In the genomic region with DNA sequence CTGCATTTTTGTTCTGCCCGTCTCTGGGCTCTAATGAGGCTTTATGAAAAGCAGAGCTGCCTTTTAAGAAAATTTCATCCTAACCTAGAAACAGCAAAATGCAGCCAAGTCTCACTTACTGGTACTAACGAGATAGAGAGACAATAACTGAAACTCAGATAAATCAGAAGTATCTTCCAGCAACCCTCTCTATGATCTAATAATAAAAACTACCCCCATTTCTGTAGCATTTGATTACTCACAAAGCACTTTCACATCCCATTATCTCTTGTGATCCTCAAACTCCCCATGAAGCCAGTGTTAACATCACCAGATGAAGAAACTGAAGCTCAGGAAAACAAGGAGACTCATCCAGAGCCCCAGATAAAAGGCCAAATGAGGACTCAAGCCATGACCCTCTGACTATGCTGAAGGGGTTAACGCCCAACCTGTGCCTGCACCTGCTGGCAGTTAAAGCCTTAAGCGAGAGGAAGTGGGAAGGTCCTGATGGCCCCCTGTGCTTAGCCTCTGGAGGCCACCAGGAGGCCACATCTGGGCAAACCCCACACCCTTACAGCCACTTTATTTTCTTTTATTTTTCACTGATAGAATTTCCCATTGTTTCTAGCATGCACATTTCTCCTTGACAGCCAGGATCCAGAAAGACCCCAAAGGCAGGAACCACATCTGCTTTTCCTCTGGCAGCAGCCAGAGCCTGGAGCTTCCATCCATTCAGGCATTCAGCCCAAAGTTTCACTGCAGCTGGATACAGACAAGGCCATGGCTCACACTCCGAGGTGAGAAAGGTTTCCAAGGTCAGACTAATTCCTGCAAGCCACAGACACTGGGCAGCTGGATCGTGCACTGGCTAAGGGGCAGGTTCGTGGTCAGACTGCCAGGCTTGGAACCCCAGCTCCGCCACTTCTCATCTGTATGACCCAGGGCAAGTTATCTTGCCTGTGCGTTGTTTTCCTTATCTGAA, we compare ENCODE assay signal across 18 cellular contexts. TPM values are rescaled to one million over a fixed set of nuclear protein-coding genes. Genes with fewer than 3 reads are reported as not detected.
DNase-seq lines count a peak whose midpoint lies in the region; ATAC-seq, FAIRE-seq and TF ChIP-seq lines count a peak whose summit lies in the region.
"Had no signal": no experiment of that assay in that cellular context is flagged by ENCODE, and none has a peak within 500 bp of the region (broad histone marks: within the 10 kb centered on the region; RNA-seq: fewer than 3 reads in every experiment).

No MANE protein-coding gene starts in this region.

- no peak overlapping the region for H2BK120ac ChIP-seq in H9 (ENCODE audit: low read depth, low read length, poor library complexity, severe bottlenecking)

- no peak overlapping the region for H2AK5ac ChIP-seq in H9 (ENCODE audit: insufficient read length, low read length)

- FAIRE-seq in small intestine (lab: Jason Lieb, UNC): no peak
- FAIRE-seq: GM19239 had no signal

- no peak overlapping the region for H4K8ac ChIP-seq in H9 (replicated peaks; ENCODE audit: insufficient read length, low read depth, low read length)

- H3K4me1 ChIP-seq in BE2C (no peaks in the 10 kb centered on the region), H9 (ENCODE audit: insufficient read depth, low read length) (no peaks in the 10 kb centered on the region), heart left ventricle (peaks cover 0 to 8% (median 0%) of the 10 kb centered on the region in 12 donors), small intestine (ENCODE audit: control insufficient read depth in 2 of 2, insufficient read depth in 1 of 2, low read depth in 1 of 2, low read length in 1 of 2) (no peaks in the 10 kb centered on the region)

- no peak overlapping the region for H3K4ac ChIP-seq in H9 (ENCODE audit: low read depth, low read length)

- H3K23ac ChIP-seq in H9 (ENCODE audit: insufficient read length, low read depth, low read length): no peak overlapping the region

- no peak overlapping the region for H3K4me3 Mint-ChIP-seq in H9
- no peak overlapping the region for H3K4me3 Mint-ChIP-seq in WTC11
- H3K4me3 Mint-ChIP-seq: activated naive CD8-positive, alpha-beta T cell treated with anti-CD3 and anti-CD28 coated beads, Interleukin-2, amount 50 U/mL, for 24 hours; stimulated activated memory B cell treated with anti-CD40 and anti-IgM and Interleukin-4, amounts not matched to agents 10 μg/mL and 1 μg/mL and 100 μg/mL, for 72 hours had no signal

- H3K56ac ChIP-seq in H9 (ENCODE audit: insufficient read length, low read depth, low read length): no peak overlapping the region

- H3K23me2 ChIP-seq in H9 (ENCODE audit: insufficient read length, low read depth, low read length, poor library complexity, severe bottlenecking): no peaks in the 10 kb centered on the region

- no peak overlapping the region for H2AFZ ChIP-seq in H9 (ENCODE audit: low read length)

- no peak overlapping the region for H4K5ac ChIP-seq in H9 (ENCODE audit: insufficient read length, low read depth, low read length)

- H3K4me3 ChIP-seq in BE2C (ENCODE audit: low read depth, low read length): no peak overlapping the region
- H3K4me3 ChIP-seq in heart left ventricle: no peak overlapping the region
- H3K4me3 ChIP-seq in small intestine (ENCODE audit: low read depth in 1 of 2, low read length in 2 of 2): no peak overlapping the region

- POLR2A ChIA-PET in WTC11 (lab: Charles Lee): no interaction called here

- intact Hi-C loops in heart left ventricle (cut with DNase I): no loop called here

- H3K27ac Mint-ChIP-seq in H9: no peak overlapping the region
- H3K27ac Mint-ChIP-seq in WTC11: no peak overlapping the region
- H3K27ac Mint-ChIP-seq: activated naive CD8-positive, alpha-beta T cell treated with anti-CD3 and anti-CD28 coated beads, Interleukin-2, amount 50 U/mL, for 24 hours; stimulated activated memory B cell treated with anti-CD40 and anti-IgM and Interleukin-4, amounts not matched to agents 10 μg/mL and 1 μg/mL and 100 μg/mL, for 72 hours had no signal

- H3K36me3 Mint-ChIP-seq in H9 (ENCODE audit: insufficient read depth in 1 of 3, low read depth in 3 of 3) (no peaks in the 10 kb centered on the region), WTC11 (no peaks in the 10 kb centered on the region)
- H3K36me3 Mint-ChIP-seq: stimulated activated memory B cell treated with anti-CD40 and anti-IgM and Interleukin-4, amounts not matched to agents 10 μg/mL and 1 μg/mL and 100 μg/mL, for 72 hours had no signal

- peak; percentile 20 for DNase-seq in BE2C
- peak; percentile 61 for DNase-seq in H9
- peak; percentile 31 for DNase-seq in WTC11 (ENCODE audit: low spot score)
- DNase-seq in middle frontal gyrus (ENCODE audit: extremely low spot score, low spot score): no peak
- DNase-seq in heart left ventricle: no peak
- no peak for DNase-seq in small intestine
- no peak for DNase-seq in occipital lobe (lab: John Stamatoyannopoulos, UW)
- DNase-seq: activated CD4-positive, CD25-positive, alpha-beta regulatory T cell treated with anti-CD3 and anti-CD28 coated beads, Interleukin-2, amount 50 U/mL, for 72 hours; activated naive CD8-positive, alpha-beta T cell treated with anti-CD3 and anti-CD28 coated beads, Interleukin-2, amount 50 U/mL, for 24 hours; cortex of kidney; DMS79 treated with DMSO at 0.1 percent for 48 hours; NCI-H2029; stimulated activated CD4-positive, alpha-beta T cell treated with anti-CD3 and anti-CD28 coated beads, Interleukin-4, amount 100 ng/mL, for 1 hour; SW 1271 had no signal

- no peak overlapping the region for H3K18ac ChIP-seq in H9 (ENCODE audit: insufficient read length, low read depth, low read length)

- no peaks in the 10 kb centered on the region for H4K20me1 ChIP-seq in H9 (ENCODE audit: control insufficient read depth, insufficient read depth, insufficient read length)

- H3K79me1 ChIP-seq in H9 (ENCODE audit: insufficient read depth, low read depth, low read length, poor library complexity, severe bottlenecking): no peaks in the 10 kb centered on the region

- no peak overlapping the region for H3K4me2 ChIP-seq in H9 (ENCODE audit: insufficient read depth, insufficient read length, low read length)

- ATAC-seq in WTC11 (peak; percentile 99), heart left ventricle (no peak)
- ATAC-seq: activated naive CD8-positive, alpha-beta T cell treated with anti-CD3 and anti-CD28 coated beads, Interleukin-2, amount 50 U/mL, for 24 hours; stimulated activated memory B cell treated with anti-CD40 and anti-IgM and Interleukin-4, amounts not matched to agents 10 μg/mL and 1 μg/mL and 100 μg/mL, for 72 hours had no signal

- H2BK20ac ChIP-seq in H9 (ENCODE audit: low read depth, low read length, poor library complexity, severe bottlenecking): no peak overlapping the region

- no peaks in the 10 kb centered on the region for H3K9me3 Mint-ChIP-seq in H9
- no peaks in the 10 kb centered on the region for H3K9me3 Mint-ChIP-seq in WTC11
- H3K9me3 Mint-ChIP-seq: activated naive CD8-positive, alpha-beta T cell treated with anti-CD3 and anti-CD28 coated beads, Interleukin-2, amount 50 U/mL, for 24 hours; stimulated activated memory B cell treated with anti-CD40 and anti-IgM and Interleukin-4, amounts not matched to agents 10 μg/mL and 1 μg/mL and 100 μg/mL, for 72 hours had no signal

- no peak overlapping the region for H2BK15ac ChIP-seq in H9 (ENCODE audit: low read depth, low read length)

- no peak for TF ChIP-seq POLR2A in heart left ventricle (IDR thresholded peaks at IDR 0.05)

- no peak overlapping the region for H3T11ph ChIP-seq in H9 (ENCODE audit: low read length)

- peak; percentile 28 for TF ChIP-seq CTCF in BE2C (IDR thresholded peaks at IDR 0.05; ENCODE audit: low read depth, low read length)
- peak; percentile 64 for TF ChIP-seq CTCF in H9 (conservative IDR thresholded peaks at IDR 0.05)
- TF ChIP-seq CTCF in WTC11 (IDR thresholded peaks at IDR 0.05): no peak
- TF ChIP-seq CTCF in heart left ventricle (IDR thresholded peaks at IDR 0.05): no peak

- peaks cover 7% of the 10 kb centered on the region; the same call in 1 of the 2 replicates for H3K27me3 ChIP-seq in BE2C
- H3K27me3 ChIP-seq in H9 (ENCODE audit: insufficient read depth, low read length): no peaks in the 10 kb centered on the region; the same call in 1 of the 2 replicates
- H3K27me3 ChIP-seq in layer of hippocampus (ENCODE audit: control insufficient read depth, insufficient read depth, low read length): no peaks in the 10 kb centered on the region
- no peaks in the 10 kb centered on the region for H3K27me3 ChIP-seq in heart left ventricle
- H3K27me3 ChIP-seq in small intestine (ENCODE audit: control insufficient read depth in 2 of 2, insufficient read depth in 2 of 2, low read length in 2 of 2): no peaks in the 10 kb centered on the region

- H3K27me3 Mint-ChIP-seq in H9 (ENCODE audit: low read depth) (peaks cover 5% of the 10 kb centered on the region), WTC11 (ENCODE audit: low read depth) (peaks cover 4% of the 10 kb centered on the region; the same call in 1 of the 2 replicates)

- no peaks in the 10 kb centered on the region for H3K9me3 ChIP-seq in BE2C
- H3K9me3 ChIP-seq in H9 (ENCODE audit: control insufficient read depth, low read depth, low read length): no peaks in the 10 kb centered on the region
- no peaks in the 10 kb centered on the region for H3K9me3 ChIP-seq in heart left ventricle
- no peaks in the 10 kb centered on the region for H3K9me3 ChIP-seq in small intestine (ENCODE audit: control insufficient read depth, low read depth)

- CTCF ChIA-PET in WTC11 (lab: Charles Lee): interaction anchor here (1.0 to 1.3 kb wide), 4 partner anchors 16 to 142 kb away, joined by 3 to 8 read pairs (median 4); no protein-coding TSS in a partner anchor

- H3K36me3 ChIP-seq in BE2C (no peaks in the 10 kb centered on the region), heart left ventricle (no peaks in the 10 kb centered on the region), small intestine (ENCODE audit: control insufficient read depth in 2 of 2, insufficient read depth in 2 of 2, low read length in 2 of 2) (no peaks in the 10 kb centered on the region)

- no peak overlapping the region for H3K27ac ChIP-seq in H9 (ENCODE audit: insufficient read length, low read depth, low read length)
- peak overlapping the region; percentile 96 for H3K27ac ChIP-seq in layer of hippocampus (ENCODE audit: low read depth, low read length)
- no peak overlapping the region for H3K27ac ChIP-seq in heart left ventricle
- H3K27ac ChIP-seq in small intestine (ENCODE audit: low read depth in 1 of 2, low read length in 1 of 2): no peak overlapping the region
- H3K27ac ChIP-seq: C4-2B had no signal

- no CpG with 5 or more reads among the region's 9 CpGs for WGBS in H9 (ENCODE audit: extremely low coverage, insufficient read length, low lambda C conversion rate)
- 53 to 62% (median 59%) methylated on average over 9 of the region's 9 CpGs for WGBS in heart left ventricle, 4 donors
- 39 to 53% (median 44%) methylated on average over 9 of the region's 9 CpGs for WGBS in small intestine, 3 donors

- no peak overlapping the region for H3K14ac ChIP-seq in H9 (ENCODE audit: insufficient read depth, low read length)

- H3K9ac ChIP-seq in H9 (ENCODE audit: extremely low read depth, insufficient read length, low read length): no peak overlapping the region

- H4K91ac ChIP-seq in H9 (ENCODE audit: insufficient read length, low read depth, low read length): no peak overlapping the region

- H2BK12ac ChIP-seq in H9 (ENCODE audit: insufficient read length, low read depth, low read length): no peak overlapping the region

- H3K79me2 ChIP-seq in H9 (ENCODE audit: insufficient read depth, low read length): no peaks in the 10 kb centered on the region

- peaks cover 4 to 6% of the 10 kb centered on the region in 2 experiments for H3K4me1 Mint-ChIP-seq in H9
- H3K4me1 Mint-ChIP-seq in WTC11: peaks cover 8% of the 10 kb centered on the region
- H3K4me1 Mint-ChIP-seq: activated naive CD8-positive, alpha-beta T cell treated with anti-CD3 and anti-CD28 coated beads, Interleukin-2, amount 50 U/mL, for 24 hours; stimulated activated memory B cell treated with anti-CD40 and anti-IgM and Interleukin-4, amounts not matched to agents 10 μg/mL and 1 μg/mL and 100 μg/mL, for 72 hours had no signal

- H2BK5ac ChIP-seq in H9 (ENCODE audit: insufficient read length, low read length): no peak overlapping the region

RNA-seq across cellular contexts. Expression of gene SPOCK1, which starts 37.2 kb away (rescaled TPM):
- 4.1 TPM for polyA plus RNA-seq in BE2C (2012; ENCODE audit: insufficient read depth, insufficient read length, low read depth)
- total RNA-seq in H9 (2021) (9.8 and 10.9 TPM in 2 replicates), WTC11 (2021) (13.2 to 15.8 TPM (median 15.2 TPM) in 3 replicates), heart left ventricle (10 to 100 TPM; 12.3 to 51.2 (median 21.7) TPM), occipital lobe (36.7 TPM)
- polyA plus RNA-seq in heart left ventricle (10 to 100 TPM in 1 of 2 donors, 1 to 10 TPM in 1; 7.8 to 19.3 TPM), small intestine (1 to 10 TPM in 1 of 3 donors, under 1 TPM in 2; 0.22 to 1.1 (median 0.27) TPM)

Comparison
In these comparisons a context has a peak if more than half of its experiments do, and no peak if none do; other contexts are left out.
1. DNase-seq: peak in BE2C (single experiment), H9 (single experiment) and WTC11 (single experiment); none in middle frontal gyrus (single experiment), heart left ventricle (0 of 5), small intestine (single experiment) and occipital lobe (single experiment).
2. CTCF ChIP-seq: peak in BE2C (single experiment) and H9 (single experiment); none in WTC11 (single experiment) and heart left ventricle (0 of 12).